In the genomic region with DNA sequence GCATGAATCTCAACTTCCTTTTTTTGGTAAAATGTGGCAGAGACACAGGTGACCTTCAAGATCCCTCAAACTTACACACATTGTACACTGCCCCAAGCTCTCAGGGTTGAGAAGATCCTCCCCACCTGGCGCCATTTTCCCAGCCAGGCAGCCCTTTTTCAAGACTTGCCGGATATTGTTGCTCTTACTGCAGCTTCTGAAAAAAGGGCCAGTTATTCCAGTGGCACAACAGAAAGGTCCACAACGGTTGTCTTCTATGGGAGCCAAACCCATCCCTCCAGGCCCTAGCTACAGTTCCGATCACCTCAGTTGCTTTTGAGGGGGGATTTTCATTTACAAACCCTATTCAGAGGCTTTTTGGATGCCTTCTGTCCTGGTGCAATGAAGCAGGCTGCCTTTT, we compare ENCODE assay signal across 2 cellular contexts.
TF ChIP-seq lines count a peak whose summit lies in the region.

No MANE protein-coding gene starts in this region.

TF ChIP-seq in SK-N-SH, 30 proteins besides CTCF, POLR2A, EP300 and RAD21 (continued from another document):
- TF ChIP-seq ELF1 (IDR thresholded peaks at IDR 0.05) (no peak), GABPA (IDR thresholded peaks at IDR 0.05; ENCODE audit: low read depth) (no peak), GATA2 (CRISPR knock-in tag; IDR thresholded peaks at IDR 0.05) (no peak), TEAD4 (IDR thresholded peaks at IDR 0.05; ENCODE audit: borderline replicate concordance, insufficient read depth) (no peak), TAF1 (IDR thresholded peaks at IDR 0.05; ENCODE audit: borderline replicate concordance, low read depth, low read length) (no peak), MEF2A (IDR thresholded peaks at IDR 0.05; ENCODE audit: borderline replicate concordance, low read depth) (no peak), FOSL2 (IDR thresholded peaks at IDR 0.05; ENCODE audit: borderline replicate concordance, low read depth) (no peak), SMC3 (IDR thresholded peaks at IDR 0.05; ENCODE audit: low read depth, low read length) (no peak), MXI1 (IDR thresholded peaks at IDR 0.05; ENCODE audit: low read depth, low read length) (no peak)
- TF ChIP-seq, protein P1, sequence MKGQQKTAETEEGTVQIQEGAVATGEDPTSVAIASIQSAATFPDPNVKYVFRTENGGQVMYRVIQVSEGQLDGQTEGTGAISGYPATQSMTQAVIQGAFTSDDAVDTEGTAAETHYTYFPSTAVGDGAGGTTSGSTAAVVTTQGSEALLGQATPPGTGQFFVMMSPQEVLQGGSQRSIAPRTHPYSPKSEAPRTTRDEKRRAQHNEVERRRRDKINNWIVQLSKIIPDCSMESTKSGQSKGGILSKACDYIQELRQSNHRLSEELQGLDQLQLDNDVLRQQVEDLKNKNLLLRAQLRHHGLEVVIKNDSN (IDR thresholded peaks at IDR 0.05; ENCODE audit: borderline replicate concordance, low read depth), result no peak
- TF ChIP-seq, protein P2, sequence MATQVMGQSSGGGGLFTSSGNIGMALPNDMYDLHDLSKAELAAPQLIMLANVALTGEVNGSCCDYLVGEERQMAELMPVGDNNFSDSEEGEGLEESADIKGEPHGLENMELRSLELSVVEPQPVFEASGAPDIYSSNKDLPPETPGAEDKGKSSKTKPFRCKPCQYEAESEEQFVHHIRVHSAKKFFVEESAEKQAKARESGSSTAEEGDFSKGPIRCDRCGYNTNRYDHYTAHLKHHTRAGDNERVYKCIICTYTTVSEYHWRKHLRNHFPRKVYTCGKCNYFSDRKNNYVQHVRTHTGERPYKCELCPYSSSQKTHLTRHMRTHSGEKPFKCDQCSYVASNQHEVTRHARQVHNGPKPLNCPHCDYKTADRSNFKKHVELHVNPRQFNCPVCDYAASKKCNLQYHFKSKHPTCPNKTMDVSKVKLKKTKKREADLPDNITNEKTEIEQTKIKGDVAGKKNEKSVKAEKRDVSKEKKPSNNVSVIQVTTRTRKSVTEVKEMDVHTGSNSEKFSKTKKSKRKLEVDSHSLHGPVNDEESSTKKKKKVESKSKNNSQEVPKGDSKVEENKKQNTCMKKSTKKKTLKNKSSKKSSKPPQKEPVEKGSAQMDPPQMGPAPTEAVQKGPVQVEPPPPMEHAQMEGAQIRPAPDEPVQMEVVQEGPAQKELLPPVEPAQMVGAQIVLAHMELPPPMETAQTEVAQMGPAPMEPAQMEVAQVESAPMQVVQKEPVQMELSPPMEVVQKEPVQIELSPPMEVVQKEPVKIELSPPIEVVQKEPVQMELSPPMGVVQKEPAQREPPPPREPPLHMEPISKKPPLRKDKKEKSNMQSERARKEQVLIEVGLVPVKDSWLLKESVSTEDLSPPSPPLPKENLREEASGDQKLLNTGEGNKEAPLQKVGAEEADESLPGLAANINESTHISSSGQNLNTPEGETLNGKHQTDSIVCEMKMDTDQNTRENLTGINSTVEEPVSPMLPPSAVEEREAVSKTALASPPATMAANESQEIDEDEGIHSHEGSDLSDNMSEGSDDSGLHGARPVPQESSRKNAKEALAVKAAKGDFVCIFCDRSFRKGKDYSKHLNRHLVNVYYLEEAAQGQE (IDR thresholded peaks at IDR 0.05; ENCODE audit: low read depth, low read length), result no peak

TF ChIP-seq in SK-N-SH treated with all-trans-retinoic acid at 6 μM for 48 hours, 23 proteins besides CTCF, POLR2A, EP300 and RAD21:
- TF ChIP-seq, protein P3, sequence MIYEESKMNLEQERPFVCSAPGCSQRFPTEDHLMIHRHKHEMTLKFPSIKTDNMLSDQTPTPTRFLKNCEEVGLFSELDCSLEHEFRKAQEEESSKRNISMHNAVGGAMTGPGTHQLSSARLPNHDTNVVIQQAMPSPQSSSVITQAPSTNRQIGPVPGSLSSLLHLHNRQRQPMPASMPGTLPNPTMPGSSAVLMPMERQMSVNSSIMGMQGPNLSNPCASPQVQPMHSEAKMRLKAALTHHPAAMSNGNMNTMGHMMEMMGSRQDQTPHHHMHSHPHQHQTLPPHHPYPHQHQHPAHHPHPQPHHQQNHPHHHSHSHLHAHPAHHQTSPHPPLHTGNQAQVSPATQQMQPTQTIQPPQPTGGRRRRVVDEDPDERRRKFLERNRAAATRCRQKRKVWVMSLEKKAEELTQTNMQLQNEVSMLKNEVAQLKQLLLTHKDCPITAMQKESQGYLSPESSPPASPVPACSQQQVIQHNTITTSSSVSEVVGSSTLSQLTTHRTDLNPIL (CRISPR knock-in tag; IDR thresholded peaks at IDR 0.05; ENCODE audit: low read depth), result no peak
